ENCODE assay signal across 30 cellular contexts in the genomic region with DNA sequence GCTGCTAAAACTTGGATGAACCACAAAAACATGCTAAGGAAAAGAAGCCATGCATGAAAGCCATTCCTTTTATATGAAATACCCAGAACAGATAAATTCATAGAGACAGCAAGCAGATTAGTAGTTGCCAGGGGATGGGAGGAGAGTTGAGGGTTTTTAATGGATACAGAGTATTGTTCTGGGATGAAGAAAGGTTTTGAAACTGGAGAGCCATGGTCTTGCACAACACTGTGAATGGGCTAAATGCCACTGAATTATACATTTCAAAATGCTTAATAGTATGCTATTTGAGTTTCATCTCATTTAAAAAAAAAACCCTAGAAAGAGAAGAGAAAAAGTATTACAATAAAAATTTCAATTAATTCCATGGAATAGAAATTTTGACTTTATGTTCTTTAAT.
DNase-seq lines count a peak whose midpoint lies in the region; ATAC-seq and TF ChIP-seq lines count a peak whose summit lies in the region.
"Had no signal": no experiment of that assay in that cellular context is flagged by ENCODE, and none has a peak within 500 bp of the region (broad histone marks: within the 10 kb centered on the region; RNA-seq: fewer than 3 reads in every experiment).

No MANE protein-coding gene starts in this region.

- no peaks in the 10 kb centered on the region for H3K4me1 Mint-ChIP-seq in chondrocyte (ENCODE audit: low read depth)
- H3K4me1 Mint-ChIP-seq: activated CD4-positive, alpha-beta T cell treated with anti-CD3 and anti-CD28 coated beads, Interleukin-2, amount 10 ng/mL, durations not matched to agents 7 days and 5 days; activated naive CD8-positive, alpha-beta T cell treated with anti-CD3 and anti-CD28 coated beads, Interleukin-2, amount 50 U/mL, for 24 hours; nephron progenitor cell had no signal

- H3K27me3 Mint-ChIP-seq in chondrocyte (ENCODE audit: low read depth) = no peaks in the 10 kb centered on the region
- H3K27me3 Mint-ChIP-seq: activated CD4-positive, alpha-beta T cell treated with anti-CD3 and anti-CD28 coated beads, Interleukin-2, amount 10 ng/mL, durations not matched to agents 7 days and 5 days; activated naive CD8-positive, alpha-beta T cell treated with anti-CD3 and anti-CD28 coated beads, Interleukin-2, amount 50 U/mL, for 24 hours; activated T-cell treated with anti-CD3 and anti-CD28 coated beads, Interleukin-2, amount 50 U/mL, for 24 hours had no signal

- no peaks in the 10 kb centered on the region for H3K36me3 Mint-ChIP-seq in chondrocyte (ENCODE audit: low read depth)

- DNase-seq in AG09309 (ENCODE audit: low read depth) (peak; percentile 64), LHCN-M2 (ENCODE audit: low read depth) (peak; percentile 57), chondrocyte (ENCODE audit: low spot score) (no peak), fibroblast of villous mesenchyme (ENCODE audit: low read depth) (peak; percentile 36)
- no peak for DNase-seq in activated naive CD4-positive, alpha-beta T cell (lab: John Stamatoyannopoulos, UW)
- DNase-seq: activated CD4-positive, alpha-beta T cell treated with anti-CD3 and anti-CD28 coated beads, Interleukin-2, amount 10 ng/mL, durations not matched to agents 7 days and 5 days; activated gamma-delta T cell treated with Interleukin-2 at 50 U/mL for 16 hours; activated naive CD8-positive, alpha-beta T cell treated with anti-CD3 and anti-CD28 coated beads, Interleukin-2, amount 50 U/mL, for 24 hours; activated T-cell treated with anti-CD3 and anti-CD28 coated beads, Interleukin-2, amount 50 U/mL, for 24 hours; body of pancreas; effector CD8-positive, alpha-beta T cell; GDM1; KG1; kidney glomerular epithelial cell; NCI-H2029 treated with DMSO at 0.1 percent for 48 hours; NCI-H524; nephron progenitor cell; NK-92 treated with Interleukin-12 subunit alpha and Interleukin-12 subunit beta, amount 100 ng/mL, for 24 hours; PC-9; stimulated activated CD4-positive, alpha-beta T cell treated with anti-CD3 and anti-CD28 coated beads, Interleukin-2, amount 100 ng/mL, for 24 hours; stomach; T-helper 9 cell had no signal

- no peak for TF ChIP-seq CTCF in AG09309 (IDR thresholded peaks at IDR 0.05; ENCODE audit: control insufficient read depth, insufficient read depth, low read depth, low read length, missing control alignments)
- no peak for TF ChIP-seq CTCF in chondrocyte (IDR thresholded peaks at IDR 0.05)
- no peak for TF ChIP-seq CTCF in fibroblast of villous mesenchyme (IDR thresholded peaks at IDR 0.05; ENCODE audit: insufficient read depth, low read depth, low read length)

- H3K9me3 Mint-ChIP-seq in chondrocyte (ENCODE audit: low read depth) = peaks cover 3% of the 10 kb centered on the region
- H3K9me3 Mint-ChIP-seq: activated CD4-positive, alpha-beta T cell treated with anti-CD3 and anti-CD28 coated beads, Interleukin-2, amount 10 ng/mL, durations not matched to agents 7 days and 5 days; nephron progenitor cell had no signal

- no peak overlapping the region for H3K4me3 Mint-ChIP-seq in chondrocyte (ENCODE audit: unreplicated experiment)
- H3K4me3 Mint-ChIP-seq: activated CD4-positive, alpha-beta T cell treated with anti-CD3 and anti-CD28 coated beads, Interleukin-2, amount 10 ng/mL, durations not matched to agents 7 days and 5 days; activated naive CD8-positive, alpha-beta T cell treated with anti-CD3 and anti-CD28 coated beads, Interleukin-2, amount 50 U/mL, for 24 hours; activated T-cell treated with anti-CD3 and anti-CD28 coated beads, Interleukin-2, amount 50 U/mL, for 24 hours; nephron progenitor cell had no signal

- ATAC-seq in HG02852 (IDR thresholded peaks at IDR 0.05; ENCODE audit: unreplicated experiment) = no peak
- no peak for ATAC-seq in GM21390 (IDR thresholded peaks at IDR 0.05; ENCODE audit: unreplicated experiment)
- ATAC-seq in GM19467 (IDR thresholded peaks at IDR 0.05; ENCODE audit: unreplicated experiment) = no peak
- ATAC-seq: A549; activated naive CD8-positive, alpha-beta T cell treated with anti-CD3 and anti-CD28 coated beads, Interleukin-2, amount 50 U/mL, for 24 hours; body of pancreas; HCT116; Right ventricle myocardium inferior had no signal

- H3K4me3 ChIP-seq in AG09309 (ENCODE audit: control insufficient read depth, low read depth, low read length) (no peak overlapping the region), fibroblast of villous mesenchyme (ENCODE audit: low read depth, low read length) (no peak overlapping the region)
- H3K4me3 ChIP-seq: A549, BLaER1, body of pancreas, PC-9, stomach, tibial nerve had no signal

- peak overlapping the region; percentile 19 for H3K27ac Mint-ChIP-seq in chondrocyte (ENCODE audit: unreplicated experiment)
- H3K27ac Mint-ChIP-seq: activated CD4-positive, alpha-beta T cell treated with anti-CD3 and anti-CD28 coated beads, Interleukin-2, amount 10 ng/mL, durations not matched to agents 7 days and 5 days; activated naive CD8-positive, alpha-beta T cell treated with anti-CD3 and anti-CD28 coated beads, Interleukin-2, amount 50 U/mL, for 24 hours; activated T-cell treated with anti-CD3 and anti-CD28 coated beads, Interleukin-2, amount 50 U/mL, for 24 hours; nephron progenitor cell had no signal

Comparison
In these comparisons a context has a peak if more than half of its experiments do, and no peak if none do; other contexts are left out.
1. DNase-seq: peak in AG09309 (single experiment), LHCN-M2 (single experiment) and fibroblast of villous mesenchyme (single experiment); none in chondrocyte (single experiment) and activated naive CD4-positive, alpha-beta T cell (0 of 4).